In the genomic region with DNA sequence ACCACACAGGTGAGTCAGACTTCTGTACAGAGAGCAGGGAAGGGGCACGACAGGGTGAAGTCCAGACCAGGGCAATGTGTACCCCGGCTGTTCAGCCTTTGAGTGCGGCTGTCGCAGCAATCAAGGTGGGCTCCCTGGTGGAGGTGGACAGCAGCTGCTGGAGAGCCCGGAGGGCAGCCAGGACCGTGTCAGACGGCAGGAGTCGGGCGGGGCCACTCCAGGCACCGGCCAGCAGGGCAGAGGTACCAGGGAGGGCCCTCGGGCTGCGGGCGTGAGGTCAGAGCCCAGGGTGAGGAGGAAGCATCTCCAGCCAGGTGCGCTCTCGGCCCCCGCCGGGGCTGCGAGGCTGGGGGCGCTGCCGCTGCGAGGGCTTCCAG, we compare ENCODE assay signal across 8 cellular contexts.
DNase-seq lines count a peak whose midpoint lies in the region; ATAC-seq and TF ChIP-seq lines count a peak whose summit lies in the region.

No MANE protein-coding gene starts in this region.

- no peaks in the 10 kb centered on the region for H3K9me3 ChIP-seq in parathyroid adenoma (ENCODE audit: control insufficient read depth, low read length)

- no peak for DNase-seq in GM12864 (ENCODE audit: low read depth)
- peak in 1 of 2 donors; percentile 45 for DNase-seq in foreskin fibroblast
- DNase-seq in KBM-7, result no peak
- DNase-seq in NCI-H446 treated with DMSO at 0.1 percent for 48 hours (lab: John Stamatoyannopoulos, UW), result no peak

- no peaks in the 10 kb centered on the region for H3K79me2 ChIP-seq in parathyroid adenoma

- no peak overlapping the region for H3K9ac ChIP-seq in parathyroid adenoma

- H3K4me2 ChIP-seq in parathyroid adenoma (ENCODE audit: low read length), result peak overlapping the region; percentile 84

- no peaks in the 10 kb centered on the region for H3K27me3 ChIP-seq in parathyroid adenoma (ENCODE audit: control insufficient read depth, insufficient read depth, low read length)

- H3K36me3 ChIP-seq in parathyroid adenoma (ENCODE audit: control insufficient read depth, insufficient read depth, low read length), result no peaks in the 10 kb centered on the region

- H3K4me1 ChIP-seq in parathyroid adenoma, result no peaks in the 10 kb centered on the region

- H3K4me3 ChIP-seq in GM12864 (ENCODE audit: low read depth, low read length) (peak overlapping the region; percentile 95), WI38 (ENCODE audit: low read depth, low read length) (peak overlapping the region; percentile 64), foreskin fibroblast (ENCODE audit: low read depth in 1 of 2, low read length in 2 of 2) (peak overlapping the region; percentile 58 to 83), parathyroid adenoma (ENCODE audit: low read depth, low read length) (peak overlapping the region; percentile 68)

- H3K27ac ChIP-seq in parathyroid adenoma, result peak overlapping the region; percentile 55

- peak; percentile 9 for ATAC-seq in HG03045 (IDR thresholded peaks at IDR 0.05; ENCODE audit: unreplicated experiment)
- ATAC-seq in HG02970 (IDR thresholded peaks at IDR 0.05; ENCODE audit: low FRiP score, unreplicated experiment), result no peak

- no peak for TF ChIP-seq CTCF in GM12864 (IDR thresholded peaks at IDR 0.05; ENCODE audit: low read depth, low read length, missing control alignments)
- TF ChIP-seq CTCF in WI38 (IDR thresholded peaks at IDR 0.05; ENCODE audit: low read depth, low read length), result no peak
- TF ChIP-seq CTCF in foreskin fibroblast (IDR thresholded peaks at IDR 0.05; ENCODE audit: low read depth, low read length), result no peak
- no peak for TF ChIP-seq CTCF in parathyroid adenoma (IDR thresholded peaks at IDR 0.05)

- in situ Hi-C loops in KBM-7 (cut with MboI; ENCODE audit: low pct_unique_long_range_greater_than_20kb, low sequenced_read_pairs), result no loop called here

- peak overlapping the region; percentile 74 for H2AFZ ChIP-seq in parathyroid adenoma
